Comparison of ENCODE assay signal across 19 cellular contexts in genomic region chr3:114542359-114542758, GRCh38.
"Had no signal": no experiment of that assay in that cellular context is flagged by ENCODE, and none has a peak within 500 bp of the region (broad histone marks: within the 10 kb centered on the region; RNA-seq: fewer than 3 reads in every experiment).

No MANE protein-coding gene starts in this region.

- H3K4me3 ChIP-seq: ascending aorta, breast epithelium, coronary artery had no signal

- H3K27ac Mint-ChIP-seq: activated naive CD4-positive, alpha-beta T cell treated with anti-CD3 and anti-CD28 coated beads, Interleukin-2, amount 50 U/mL, for 24 hours; natural killer cell; progenitor cell of endocrine pancreas had no signal

- H3K4me3 Mint-ChIP-seq: activated naive CD4-positive, alpha-beta T cell treated with anti-CD3 and anti-CD28 coated beads, Interleukin-2, amount 50 U/mL, for 24 hours; natural killer cell had no signal

- H3K27me3 ChIP-seq: ascending aorta, breast epithelium had no signal

- ATAC-seq: left cardiac atrium, natural killer cell had no signal

- H3K36me3 ChIP-seq: ascending aorta, breast epithelium had no signal

- DNase-seq: activated CD4-positive, alpha-beta T cell treated with anti-CD3 and anti-CD28 coated beads for 1 hour; activated CD4-positive, alpha-beta T cell treated with anti-CD3 and anti-CD28 coated beads, Interleukin-2, amount 50 U/mL, for 48 hours; activated gamma-delta T cell; erythroblast; foreskin melanocyte; glutamatergic neuron; hippocampal formation; left cardiac atrium; natural killer cell; nucleus accumbens; stimulated activated CD4-positive, alpha-beta T cell treated with anti-CD3 and anti-CD28 coated beads, Interleukin-12 subunit alpha, Interleukin-12 subunit beta, amount 100 ng/mL, for 4 hours; stimulated activated CD4-positive, alpha-beta T cell treated with anti-CD3 and anti-CD28 coated beads, Interleukin-1b, Interleukin-23, amount 100 ng/mL, for 48 hours; stimulated activated CD8-positive, alpha-beta memory T cell treated with anti-CD3 and anti-CD28 coated beads, Interleukin-4, amount 100 ng/mL, for 48 hours; stimulated activated naive CD4-positive, alpha-beta T cell had no signal

- H3K4me1 Mint-ChIP-seq: activated naive CD4-positive, alpha-beta T cell treated with anti-CD3 and anti-CD28 coated beads, Interleukin-2, amount 50 U/mL, for 24 hours had no signal

- H3K27me3 Mint-ChIP-seq: activated naive CD4-positive, alpha-beta T cell treated with anti-CD3 and anti-CD28 coated beads, Interleukin-2, amount 50 U/mL, for 24 hours; progenitor cell of endocrine pancreas had no signal

- H3K27ac ChIP-seq: ascending aorta, breast epithelium, coronary artery had no signal

- H3K36me3 Mint-ChIP-seq: natural killer cell had no signal

- H3K4me1 ChIP-seq: ascending aorta, breast epithelium had no signal

- H3K9me3 Mint-ChIP-seq: natural killer cell had no signal

- H3K9me3 ChIP-seq: ascending aorta, breast epithelium had no signal
